In genomic region chr7:116525298-116525912, GRCh38 we compare ENCODE assay signal across 1 cellular context.
TF ChIP-seq lines count a peak whose summit lies in the region.

No MANE protein-coding gene starts in this region.

TF ChIP-seq in K562, 482 proteins besides CTCF, POLR2A, EP300 and RAD21 (continued from another document and continues in another):
- no peak for TF ChIP-seq ZNF785 (CRISPR knock-in tag; IDR thresholded peaks at IDR 0.05)
- no peak for TF ChIP-seq NFE2 (IDR thresholded peaks at IDR 0.05; ENCODE audit: low read depth)
- TF ChIP-seq NFRKB (IDR thresholded peaks at IDR 0.05; ENCODE audit: low read depth), result no peak
- TF ChIP-seq ZNF830 (CRISPR knock-in tag; IDR thresholded peaks at IDR 0.05), result 0 out of 2 replicates have a peak, but pooled peaks have one; percentile 11
- no peak for TF ChIP-seq MCM7 (IDR thresholded peaks at IDR 0.05)
- 0 out of 2 replicates have a peak, but pooled peaks have one; percentile 26 for TF ChIP-seq ZNF717 (CRISPR knock-in tag; IDR thresholded peaks at IDR 0.05)
- TF ChIP-seq CUX1 (CRISPR knock-in tag; IDR thresholded peaks at IDR 0.05), result no peak
- TF ChIP-seq BRF2 (IDR thresholded peaks at IDR 0.05; ENCODE audit: borderline replicate concordance, insufficient read depth, insufficient read length), result no peak
- TF ChIP-seq NFYB (IDR thresholded peaks at IDR 0.05; ENCODE audit: extremely low read depth, insufficient read length), result no peak
- TF ChIP-seq TFAP4 (CRISPR knock-in tag; IDR thresholded peaks at IDR 0.05; ENCODE audit: borderline replicate concordance), result peak; percentile 43; the same call in 1 of the 2 replicates
- 0 out of 2 replicates have a peak, but pooled peaks have one; percentile 42 for TF ChIP-seq GABPB1 (CRISPR knock-in tag; IDR thresholded peaks at IDR 0.05)
- no peak for TF ChIP-seq ZBTB43 (CRISPR knock-in tag; IDR thresholded peaks at IDR 0.05)
- TF ChIP-seq CHAMP1 (IDR thresholded peaks at IDR 0.05), result no peak
- TF ChIP-seq NONO (IDR thresholded peaks at IDR 0.05; ENCODE audit: low read depth in 2 of 2, low read length in 1 of 2), result no peak
- no peak for TF ChIP-seq SNIP1 (IDR thresholded peaks at IDR 0.05; ENCODE audit: low read depth)
- TF ChIP-seq ZBTB40 (IDR thresholded peaks at IDR 0.05), result peak; percentile 42; the same call in 1 of the 2 replicates
- TF ChIP-seq ZBTB40 (CRISPR knock-in tag; IDR thresholded peaks at IDR 0.05), result no peak
- no peak for TF ChIP-seq ZNF398 (CRISPR knock-in tag; IDR thresholded peaks at IDR 0.05)
- no peak for TF ChIP-seq ZMIZ1 (IDR thresholded peaks at IDR 0.05; ENCODE audit: low read depth in 2 of 2, low read length in 2 of 2)
- TF ChIP-seq MECOM (CRISPR knock-in tag; IDR thresholded peaks at IDR 0.05), result no peak
- peak; percentile 30 for TF ChIP-seq KDM5B (IDR thresholded peaks at IDR 0.05; ENCODE audit: insufficient replicate concordance, low read depth, low read length)
- TF ChIP-seq RHOXF2B (CRISPR knock-in tag; conservative IDR thresholded peaks at IDR 0.05), result no peak
- peak; percentile 18; the same call in 1 of the 2 replicates for TF ChIP-seq ZC3H4 (CRISPR knock-in tag; IDR thresholded peaks at IDR 0.05; ENCODE audit: borderline replicate concordance)
- no peak for TF ChIP-seq ZNF589 (CRISPR knock-in tag; IDR thresholded peaks at IDR 0.05; ENCODE audit: low read depth)
- TF ChIP-seq STAG1 (CRISPR knock-in tag; IDR thresholded peaks at IDR 0.05; ENCODE audit: borderline replicate concordance), result peak; percentile 36; the same call in 1 of the 2 replicates
